In the genomic region with DNA sequence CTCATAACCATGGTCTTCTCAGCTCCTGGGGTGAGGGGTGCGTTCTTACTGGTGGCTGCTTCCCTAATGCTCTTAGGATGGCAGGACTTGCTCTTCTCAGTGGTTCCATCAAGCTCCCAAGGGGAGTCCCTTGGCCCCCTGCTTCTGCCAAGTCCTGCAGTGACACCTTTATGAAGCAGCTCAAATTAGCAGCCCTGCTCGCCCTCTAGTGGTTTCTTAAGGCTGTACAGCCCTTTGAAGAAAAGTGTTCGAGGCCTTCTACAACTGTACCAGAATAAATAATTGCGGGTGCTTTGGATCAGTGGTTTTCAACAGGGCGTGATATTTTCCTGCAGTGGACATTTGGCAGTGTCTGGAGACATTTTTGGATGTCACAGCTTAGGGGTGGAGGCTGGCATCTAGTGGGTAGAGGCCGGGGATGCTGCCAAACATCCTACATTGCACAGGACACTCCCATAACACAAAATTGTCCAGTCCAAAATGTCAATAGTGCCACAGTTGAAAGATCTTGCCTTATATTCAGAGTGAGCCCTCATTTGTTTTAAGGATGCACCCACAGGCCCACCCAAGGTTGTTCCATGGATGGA, we compare ENCODE assay signal across 8 cellular contexts.
DNase-seq lines count a peak whose midpoint lies in the region; ATAC-seq and TF ChIP-seq lines count a peak whose summit lies in the region.

No MANE protein-coding gene starts in this region.

- TF ChIP-seq CTCF in HCT116 (IDR thresholded peaks at IDR 0.05 in 2 of 3, conservative IDR thresholded peaks at IDR 0.05 in 1 of 3; ENCODE audit: borderline replicate concordance in 1 of 3, insufficient read depth in 1 of 3, low read depth in 2 of 3, low read length in 2 of 3): peak; percentile 50 to 75 (median 63); a peak in 5 of 6 replicates

- no peaks in the 10 kb centered on the region for H3K9me3 ChIP-seq in HCT116 (ENCODE audit: control insufficient read depth in 1 of 2, insufficient read depth in 1 of 2, low read depth in 1 of 2, low read length in 2 of 2)

- peak overlapping the region; percentile 61 for H2AFZ ChIP-seq in HCT116 (ENCODE audit: low read depth, low read length, poor library complexity, severe bottlenecking)

- H3K9ac ChIP-seq in HCT116 (ENCODE audit: low read length): no peak overlapping the region

- BruUV-seq in HCT116 (replicated peaks; lab: Mats Ljungman, UMichigan): no TSS peak

- no peaks in the 10 kb centered on the region for H3K9me2 ChIP-seq in HCT116 (ENCODE audit: insufficient read depth)

- RAD21 ChIA-PET in HCT116 (lab: Charles Lee; ENCODE audit: low non-redundant PET in 1 of 2, low total read pairs in 2 of 2, uncharacterized antibody in 2 of 2, unreplicated experiment in 2 of 2): interaction anchor here in 1 of 2 experiments (1.5 kb wide), 1 partner anchor 8 kb away, joined by 3 read pairs; no protein-coding TSS in a partner anchor

- no peaks in the 10 kb centered on the region for H3K36me3 ChIP-seq in HCT116 (ENCODE audit: control insufficient read depth in 1 of 2, insufficient read depth in 2 of 2, low read length in 2 of 2)

- CTCF ChIA-PET in HCT116 (lab: Charles Lee): interaction anchor here (0.7 to 1.6 kb wide), 5 partner anchors 9 to 515 kb away, joined by 3 to 7 read pairs (median 5); partner anchors contain the start of gene GRPR

- ATAC-seq in HCT116: peak; percentile 88

- no peaks in the 10 kb centered on the region for H3K4me1 ChIP-seq in HCT116 (ENCODE audit: control insufficient read depth in 1 of 2, insufficient read depth in 2 of 2, low read length in 2 of 2)

- peak; percentile 47 for DNase-seq in NCI-H82 (lab: John Stamatoyannopoulos, UW)
- DNase-seq in NCI-H82 treated with DMSO at 0.1 percent for 48 hours (lab: John Stamatoyannopoulos, UW; ENCODE audit: unreplicated experiment): no peak
- peak; percentile 22 for DNase-seq in HCT116 (ENCODE audit: low read depth, low spot score)
- peak; percentile 1 to 63 for DNase-seq in NCI-H526 (lab: John Stamatoyannopoulos, UW)
- DNase-seq in activated T-cell treated with anti-CD3 and anti-CD28 coated beads, Interleukin-2, amount 50 U/mL, for 1 hour: peak; percentile 33
- peak; percentile 39 for DNase-seq in glomerular visceral epithelial cell (ENCODE audit: extremely low spot score)
- DNase-seq in stimulated activated CD4-positive, alpha-beta T cell treated with anti-CD3 and anti-CD28 coated beads, Interleukin-2, amount 100 ng/mL, for 24 hours: peak; percentile 13 to 42
- DNase-seq in NK-92 treated with Interleukin-12 subunit alpha and Interleukin-12 subunit beta, amount 100 ng/mL, for 24 hours (lab: John Stamatoyannopoulos, UW): no peak

- no peaks in the 10 kb centered on the region for H3K27me3 ChIP-seq in HCT116 (ENCODE audit: insufficient read depth, low read length)

- no peak overlapping the region for H3K4me3 ChIP-seq in HCT116 (replicated peaks in 1 of 2; ENCODE audit: low read depth in 1 of 2, low read length in 2 of 2)

- H3K79me2 ChIP-seq in HCT116 (ENCODE audit: insufficient read depth, low read length): no peaks in the 10 kb centered on the region

- H3K4me2 ChIP-seq in HCT116 (ENCODE audit: low read length): no peak overlapping the region

- peak; percentile 58 for TF ChIP-seq RAD21 in HCT116 (IDR thresholded peaks at IDR 0.05; ENCODE audit: low read depth)

- H3K27ac ChIP-seq in HCT116 (ENCODE audit: low read depth, low read length): no peak overlapping the region

- TF ChIP-seq POLR2A in HCT116 (IDR thresholded peaks at IDR 0.05; ENCODE audit: borderline replicate concordance, extremely low read depth, insufficient read depth, insufficient read length): no peak

- no peaks in the 10 kb centered on the region for H4K20me1 ChIP-seq in HCT116 (ENCODE audit: insufficient read depth)

- POLR2A ChIA-PET in HCT116 (lab: Charles Lee): no interaction called here

- intact Hi-C loops in HCT116 (cut with micrococcal nuclease): loop anchor here (10.0 kb wide), 1 partner anchor 320 kb away; the partner anchor contains the start of gene GRPR

TF ChIP-seq in HCT116, 20 proteins besides CTCF, POLR2A, EP300 and RAD21:
- TF ChIP-seq FOSL1 (IDR thresholded peaks at IDR 0.05; ENCODE audit: low read depth) (no peak), POLR2AphosphoS5 (IDR thresholded peaks at IDR 0.05; ENCODE audit: low read depth, low read length) (no peak), ELF1 (IDR thresholded peaks at IDR 0.05; ENCODE audit: borderline replicate concordance, low read depth) (no peak), REST (IDR thresholded peaks at IDR 0.05; ENCODE audit: low read depth) (no peak), JUND (IDR thresholded peaks at IDR 0.05) (no peak)

Comparison
In these comparisons a context has a peak if more than half of its experiments do, and no peak if none do; other contexts are left out.
1. DNase-seq: peak in NCI-H82 (single experiment), HCT116 (single experiment), NCI-H526 (2 of 2), activated T-cell treated with anti-CD3 and anti-CD28 coated beads, Interleukin-2, amount 50 U/mL, for 1 hour (single experiment), glomerular visceral epithelial cell (single experiment) and stimulated activated CD4-positive, alpha-beta T cell treated with anti-CD3 and anti-CD28 coated beads, Interleukin-2, amount 100 ng/mL, for 24 hours (2 of 2); none in NCI-H82 treated with DMSO at 0.1 percent for 48 hours (single experiment) and NK-92 treated with Interleukin-12 subunit alpha and Interleukin-12 subunit beta, amount 100 ng/mL, for 24 hours (single experiment).